In the genomic region with DNA sequence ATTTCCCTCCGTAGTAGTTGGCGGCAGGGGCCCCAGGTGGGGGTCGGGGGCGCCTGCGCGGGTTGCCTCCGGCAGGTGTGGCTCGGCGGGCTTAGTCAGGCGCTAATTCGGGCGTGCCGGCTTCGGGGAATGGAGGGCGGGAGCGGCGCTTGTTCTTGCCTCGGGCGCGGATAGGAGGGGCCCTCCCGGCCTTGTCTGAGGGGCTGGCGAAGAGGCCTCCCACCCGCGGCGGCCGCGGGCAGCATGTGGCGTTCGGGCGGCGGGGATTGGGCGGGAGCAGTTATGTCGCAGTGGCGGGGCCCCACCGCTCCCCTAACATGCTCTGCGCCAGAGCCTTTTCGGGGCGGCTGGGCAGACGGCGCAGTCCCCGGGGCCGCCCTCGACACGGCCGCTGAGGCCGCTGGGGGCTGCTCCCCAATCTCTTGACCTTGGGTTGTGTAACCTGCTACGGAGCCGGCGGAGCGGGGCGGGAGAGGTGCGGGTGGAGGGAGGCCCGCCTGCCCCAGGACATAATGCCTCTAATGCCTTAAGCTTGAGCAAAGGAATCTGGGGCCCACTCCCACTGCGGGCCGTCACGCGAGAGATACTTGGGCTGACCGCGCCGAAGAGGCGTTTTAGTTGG, we compare ENCODE assay signal across 8 cellular contexts. TPM values are rescaled to one million over a fixed set of nuclear protein-coding genes. Genes with fewer than 3 reads are reported as not detected.
A peak's percentile ranks its signal among the peaks of the same experiment; 100 is the strongest.
DNase-seq lines count a peak whose midpoint lies in the region; ATAC-seq and TF ChIP-seq lines count a peak whose summit lies in the region.

No MANE protein-coding gene starts in this region.

- POLR2A ChIA-PET in AG04449 (lab: Yijun Ruan, JAX) (interaction anchor here (0.6 to 4.0 kb wide), 10 partner anchors 9 to 347 kb away, joined by 3 to 48 read pairs (median 9); partner anchors contain the start of genes CDK19 and GTF3C6), activated B cell treated with CpG ODN at 0.5 μM for 24 hours (lab: Charles Lee) (interaction anchor here (0.6 to 7.8 kb wide), 21 partner anchors 10 to 1420 kb away, joined by 3 to 530 read pairs (median 9); partner anchors contain the start of genes CDK19, GTF3C6, MICAL1 and RPF2)

- H3K27me3 ChIP-seq in KMS-11 (ENCODE audit: insufficient read depth, low read depth) (no peaks in the 10 kb centered on the region), layer of hippocampus (ENCODE audit: control insufficient read depth, insufficient read depth, low read length) (no peaks in the 10 kb centered on the region)

- H3K4me3 ChIP-seq in AG04449 (ENCODE audit: low read depth, low read length) = peak overlapping the region; percentile 85
- no peak overlapping the region for H3K4me3 ChIP-seq in KMS-11 (IDR thresholded peaks at IDR 0.05; ENCODE audit: insufficient read depth, low read depth, low read length)

- no peaks in the 10 kb centered on the region for H3K27me3 Mint-ChIP-seq in activated B cell treated with CpG ODN at 0.5 μM for 24 hours

- peak; percentile 17 for ATAC-seq in GM19467 (IDR thresholded peaks at IDR 0.05; ENCODE audit: unreplicated experiment)
- ATAC-seq in activated B cell treated with CpG ODN at 0.5 μM for 24 hours (ENCODE audit: low read depth) = peak; percentile 11

- peaks cover 36% of the 10 kb centered on the region for H4K20me1 ChIP-seq in KMS-11 (ENCODE audit: insufficient read depth)

- H3K4me2 ChIP-seq in KMS-11 = peak overlapping the region; percentile 91; the same call in 1 of the 2 replicates

- peaks cover 10% of the 10 kb centered on the region for H3K36me3 Mint-ChIP-seq in activated B cell treated with CpG ODN at 0.5 μM for 24 hours (ENCODE audit: low read depth)

- peak overlapping the region; percentile 99 for H3K4me3 Mint-ChIP-seq in activated B cell treated with CpG ODN at 0.5 μM for 24 hours

- H3K27ac Mint-ChIP-seq in activated B cell treated with CpG ODN at 0.5 μM for 24 hours = peak overlapping the region; percentile 90

- H3K9me3 Mint-ChIP-seq in activated B cell treated with CpG ODN at 0.5 μM for 24 hours = no peaks in the 10 kb centered on the region

- intact Hi-C loops in activated B cell treated with CpG ODN at 0.5 μM for 24 hours (cut with micrococcal nuclease) = loop anchor here (1.0 to 10.0 kb wide), 5 partner anchors 17 to 1491 kb away; partner anchors contain the start of genes CD164, CDC40 and ZBTB24

- TF ChIP-seq CTCF in AG04449 (IDR thresholded peaks at IDR 0.05; ENCODE audit: insufficient read depth, low read length, missing control alignments) = no peak
- no peak for TF ChIP-seq CTCF in KMS-11 (conservative IDR thresholded peaks at IDR 0.05; ENCODE audit: low read depth, low read length)
- no peak for TF ChIP-seq CTCF in activated B cell treated with CpG ODN at 0.5 μM for 24 hours (IDR thresholded peaks at IDR 0.05)

- peak overlapping the region; percentile 22; the same call in 1 of the 2 replicates for H2AFZ ChIP-seq in KMS-11 (ENCODE audit: low read depth)

- peaks cover 51% of the 10 kb centered on the region for H3K4me1 Mint-ChIP-seq in activated B cell treated with CpG ODN at 0.5 μM for 24 hours

- DNase-seq in AG04449 (ENCODE audit: low read depth, low spot score) (no peak), activated B cell treated with CpG ODN at 0.5 μM for 24 hours (peak; percentile 61), caudate nucleus (lab: John Stamatoyannopoulos, UW) (peak in 46 of 61 donors; percentile 15 to 74 (median 51)), COLO829 (ENCODE audit: low spot score) (no peak)
- peak; percentile 38 to 54 (median 43) for DNase-seq in stimulated activated CD4-positive, alpha-beta T cell treated with anti-CD3 and anti-CD28 coated beads, Interleukin-1b, Interleukin-23, amount 100 ng/mL, for 24 hours (ENCODE audit: low read depth in 4 of 4, low spot score in 1 of 4)

- H3K27ac ChIP-seq in KMS-11 (peak overlapping the region; percentile 85), caudate nucleus (ENCODE audit: low read depth, low read length) (peak overlapping the region; percentile 79), layer of hippocampus (ENCODE audit: low read depth, low read length) (peak overlapping the region; percentile 93)

- peaks cover 38% of the 10 kb centered on the region for H3K4me1 ChIP-seq in KMS-11 (ENCODE audit: low read depth, poor library complexity, severe bottlenecking)

- CTCF ChIA-PET in AG04449 (lab: Yijun Ruan, JAX) (interaction anchor here (0.9 to 5.0 kb wide), 6 partner anchors 12 to 344 kb away, joined by 3 to 51 read pairs (median 4); no protein-coding TSS in a partner anchor), activated B cell treated with CpG ODN at 0.5 μM for 24 hours (lab: Charles Lee) (interaction anchor here (1.0 to 5.7 kb wide), 5 partner anchors 10 to 193 kb away, joined by 4 to 74 read pairs (median 6); no protein-coding TSS in a partner anchor)

- peaks cover 62% of the 10 kb centered on the region for H3K79me2 ChIP-seq in KMS-11 (ENCODE audit: insufficient read depth, low read depth)

- no peaks in the 10 kb centered on the region for H3K36me3 ChIP-seq in KMS-11 (ENCODE audit: insufficient read depth)

- H3K9ac ChIP-seq in KMS-11 = peak overlapping the region; percentile 97

RNA-seq across cellular contexts. Expression of gene AMD1, which starts 1.1 kb away (rescaled TPM):
- 61.7 and 65.5 TPM in 2 replicates for total RNA-seq in activated B cell treated with CpG ODN at 0.5 μM for 24 hours

Comparison
In these comparisons a context has a peak if more than half of its experiments do, and no peak if none do; other contexts are left out.
1. DNase-seq: peak in activated B cell treated with CpG ODN at 0.5 μM for 24 hours (single experiment), caudate nucleus (46 of 61) and stimulated activated CD4-positive, alpha-beta T cell treated with anti-CD3 and anti-CD28 coated beads, Interleukin-1b, Interleukin-23, amount 100 ng/mL, for 24 hours (4 of 4); none in AG04449 (single experiment) and COLO829 (single experiment).
2. Peak in every context shown above with its lines, with median percentiles within 50 percentile points of each other: H3K27ac ChIP-seq.